In genomic region chr5:35777358-35778087, GRCh38 we compare ENCODE assay signal across 8 cellular contexts.
DNase-seq lines count a peak whose midpoint lies in the region; ATAC-seq and TF ChIP-seq lines count a peak whose summit lies in the region.

No MANE protein-coding gene starts in this region.

- H3K27me3 Mint-ChIP-seq in activated CD8-positive, alpha-beta T cell treated with anti-CD3 and anti-CD28 coated beads for 36 hours, result no peaks in the 10 kb centered on the region
- no peaks in the 10 kb centered on the region for H3K27me3 Mint-ChIP-seq in effector memory CD8-positive, alpha-beta T cell

- H3K36me3 Mint-ChIP-seq in activated CD8-positive, alpha-beta T cell treated with anti-CD3 and anti-CD28 coated beads for 36 hours (ENCODE audit: low read depth), result peaks cover 4% of the 10 kb centered on the region
- no peaks in the 10 kb centered on the region for H3K36me3 Mint-ChIP-seq in effector memory CD8-positive, alpha-beta T cell (ENCODE audit: insufficient read depth)

- peak; percentile 29 for DNase-seq in GM10248 (ENCODE audit: extremely low spot score)
- peak; percentile 89 for DNase-seq in HT-29 (ENCODE audit: low spot score)
- peak; percentile 45 to 85 for DNase-seq in NOMO-1 (lab: John Stamatoyannopoulos, UW; ENCODE audit: unreplicated experiment in 2 of 2)
- DNase-seq in activated CD8-positive, alpha-beta T cell treated with anti-CD3 and anti-CD28 coated beads for 36 hours, result peak; percentile 88
- DNase-seq in effector memory CD8-positive, alpha-beta T cell, result peak; percentile 67 to 75 (median 68)
- peak; percentile 16 for DNase-seq in middle frontal gyrus (ENCODE audit: extremely low spot score, low spot score)
- DNase-seq in stimulated activated CD8-positive, alpha-beta memory T cell treated with anti-CD3 and anti-CD28 coated beads, Interleukin-7, amount 100 ng/mL, for 4 hours (ENCODE audit: low read depth in 2 of 2), result peak; percentile 41 to 50

- ATAC-seq in activated CD8-positive, alpha-beta T cell treated with anti-CD3 and anti-CD28 coated beads for 36 hours, result peak; percentile 48
- peak; percentile 75 for ATAC-seq in effector memory CD8-positive, alpha-beta T cell (replicated peaks)
- no peak for ATAC-seq in HG02759 (IDR thresholded peaks at IDR 0.05; ENCODE audit: unreplicated experiment)

- peak overlapping the region; percentile 3 for H3K4me3 Mint-ChIP-seq in activated CD8-positive, alpha-beta T cell treated with anti-CD3 and anti-CD28 coated beads for 36 hours
- H3K4me3 Mint-ChIP-seq in effector memory CD8-positive, alpha-beta T cell, result peak overlapping the region; percentile 48 to 63

- H3K4me1 Mint-ChIP-seq in activated CD8-positive, alpha-beta T cell treated with anti-CD3 and anti-CD28 coated beads for 36 hours (ENCODE audit: low read depth), result peaks cover 67% of the 10 kb centered on the region
- peaks cover 31 to 52% of the 10 kb centered on the region in 2 donors for H3K4me1 Mint-ChIP-seq in effector memory CD8-positive, alpha-beta T cell (ENCODE audit: low read depth in 2 of 2)

- intact Hi-C loops in activated CD8-positive, alpha-beta T cell treated with anti-CD3 and anti-CD28 coated beads for 36 hours (cut with micrococcal nuclease), result loop anchor here (2.0 kb wide), 1 partner anchor 147 kb away; no protein-coding TSS in a partner anchor

- POLR2A ChIA-PET in GM10248 (lab: Yijun Ruan, JAX), result no interaction called here
- POLR2A ChIA-PET in activated CD8-positive, alpha-beta T cell treated with anti-CD3 and anti-CD28 coated beads for 36 hours (lab: Charles Lee), result interaction anchor here (0.6 to 15.3 kb wide), 6 partner anchors 34 to 98 kb away, joined by 3 to 253 read pairs (median 6); partner anchors contain the start of gene IL7R

- CTCF ChIA-PET in GM10248 (lab: Yijun Ruan, JAX), result interaction anchor here (0.8 to 18.2 kb wide), 26 partner anchors 8 to 157 kb away, joined by 3 to 342 read pairs (median 4); no protein-coding TSS in a partner anchor
- CTCF ChIA-PET in activated CD8-positive, alpha-beta T cell treated with anti-CD3 and anti-CD28 coated beads for 36 hours (lab: Charles Lee), result interaction anchor here (0.6 to 8.0 kb wide), 32 partner anchors 8 to 160 kb away, joined by 3 to 77 read pairs (median 4); partner anchors contain the start of genes IL7R and SPEF2

- no peaks in the 10 kb centered on the region for H3K9me3 Mint-ChIP-seq in activated CD8-positive, alpha-beta T cell treated with anti-CD3 and anti-CD28 coated beads for 36 hours
- H3K9me3 Mint-ChIP-seq in effector memory CD8-positive, alpha-beta T cell, result no peaks in the 10 kb centered on the region

- H3K27ac Mint-ChIP-seq in activated CD8-positive, alpha-beta T cell treated with anti-CD3 and anti-CD28 coated beads for 36 hours, result peak overlapping the region; percentile 91
- peak overlapping the region; percentile 73 to 95 for H3K27ac Mint-ChIP-seq in effector memory CD8-positive, alpha-beta T cell

- TF ChIP-seq CTCF in GM10248 (IDR thresholded peaks at IDR 0.05; ENCODE audit: control extremely low read depth, extremely low read depth, low read depth, missing control alignments), result peak; percentile 61
- TF ChIP-seq CTCF in activated CD8-positive, alpha-beta T cell treated with anti-CD3 and anti-CD28 coated beads for 36 hours (IDR thresholded peaks at IDR 0.05), result peak; percentile 94

Comparison
In these comparisons a context has a peak if more than half of its experiments do, and no peak if none do; other contexts are left out.
1. DNase-seq: peak in every context shown above with its lines; median percentile 89 in HT-29; 88 in activated CD8-positive, alpha-beta T cell treated with anti-CD3 and anti-CD28 coated beads for 36 hours; 68 in effector memory CD8-positive, alpha-beta T cell; 65 in NOMO-1; 46 in stimulated activated CD8-positive, alpha-beta memory T cell treated with anti-CD3 and anti-CD28 coated beads, Interleukin-7, amount 100 ng/mL, for 4 hours; 29 in GM10248; 16 in middle frontal gyrus.